In genomic region chr1:219189021-219189824, GRCh38 we compare ENCODE assay signal across 8 cellular contexts. TPM values are rescaled to one million over a fixed set of nuclear protein-coding genes. Genes with fewer than 3 reads are reported as not detected.
DNase-seq lines count a peak whose midpoint lies in the region; ATAC-seq, FAIRE-seq and TF ChIP-seq lines count a peak whose summit lies in the region.

No MANE protein-coding gene starts in this region.

- H3K4me1 Mint-ChIP-seq in chondrocyte (ENCODE audit: low read depth): peaks cover 23% of the 10 kb centered on the region

- peaks cover 14% of the 10 kb centered on the region for H3K9me3 Mint-ChIP-seq in chondrocyte (ENCODE audit: low read depth)

- H3K4me3 Mint-ChIP-seq in chondrocyte (ENCODE audit: unreplicated experiment): no peak overlapping the region

- no peaks in the 10 kb centered on the region for H3K27me3 Mint-ChIP-seq in chondrocyte (ENCODE audit: low read depth)

- FAIRE-seq in D721Med (lab: Jason Lieb, UNC): peak; percentile 85

- no peak for DNase-seq in D721Med (ENCODE audit: insufficient read length, low spot score)
- peak; percentile 38 for DNase-seq in GM20000 (ENCODE audit: low spot score)
- no peak for DNase-seq in chondrocyte (ENCODE audit: low spot score)
- peak; percentile 49 for DNase-seq in pulmonary artery endothelial cell (ENCODE audit: low read depth, low spot score)
- no peak for DNase-seq in NCI-H526 treated with DMSO at 0.1 percent for 48 hours (lab: John Stamatoyannopoulos, UW)
- DNase-seq in SKM-1 (lab: John Stamatoyannopoulos, UW; ENCODE audit: unreplicated experiment): no peak
- DNase-seq in stimulated activated CD4-positive, alpha-beta T cell treated with anti-CD3 and anti-CD28 coated beads, Interleukin-4, amount 100 ng/mL, for 4 hours: no peak

- H3K27ac Mint-ChIP-seq in chondrocyte (ENCODE audit: unreplicated experiment): peak overlapping the region; percentile 42

- peak; percentile 64 for ATAC-seq in HG03469 (IDR thresholded peaks at IDR 0.05; ENCODE audit: unreplicated experiment)

- TF ChIP-seq CTCF in D721Med (IDR thresholded peaks at IDR 0.05; ENCODE audit: insufficient read depth, missing control alignments) (no peak), GM20000 (IDR thresholded peaks at IDR 0.05; ENCODE audit: extremely low read depth, missing control alignments) (no peak), chondrocyte (IDR thresholded peaks at IDR 0.05) (no peak)

- H3K36me3 Mint-ChIP-seq in chondrocyte (ENCODE audit: low read depth): peaks cover 7% of the 10 kb centered on the region

RNA-seq across cellular contexts. Expression of gene LYPLAL1, which starts 15.5 kb away (rescaled TPM):
- 16.6 to 21.0 TPM (median 17.9 TPM) in 3 replicates for total RNA-seq in chondrocyte
- total RNA-seq in pulmonary artery endothelial cell: 14.6 and 24.5 TPM in 2 replicates

Comparison
In these comparisons a context has a peak if more than half of its experiments do, and no peak if none do; other contexts are left out.
1. DNase-seq: peak in GM20000 (single experiment) and pulmonary artery endothelial cell (single experiment); none in D721Med (single experiment), chondrocyte (single experiment), NCI-H526 treated with DMSO at 0.1 percent for 48 hours (single experiment), SKM-1 (single experiment) and stimulated activated CD4-positive, alpha-beta T cell treated with anti-CD3 and anti-CD28 coated beads, Interleukin-4, amount 100 ng/mL, for 4 hours (0 of 2).